Comparison of ENCODE assay signal across 19 cellular contexts in the genomic region with DNA sequence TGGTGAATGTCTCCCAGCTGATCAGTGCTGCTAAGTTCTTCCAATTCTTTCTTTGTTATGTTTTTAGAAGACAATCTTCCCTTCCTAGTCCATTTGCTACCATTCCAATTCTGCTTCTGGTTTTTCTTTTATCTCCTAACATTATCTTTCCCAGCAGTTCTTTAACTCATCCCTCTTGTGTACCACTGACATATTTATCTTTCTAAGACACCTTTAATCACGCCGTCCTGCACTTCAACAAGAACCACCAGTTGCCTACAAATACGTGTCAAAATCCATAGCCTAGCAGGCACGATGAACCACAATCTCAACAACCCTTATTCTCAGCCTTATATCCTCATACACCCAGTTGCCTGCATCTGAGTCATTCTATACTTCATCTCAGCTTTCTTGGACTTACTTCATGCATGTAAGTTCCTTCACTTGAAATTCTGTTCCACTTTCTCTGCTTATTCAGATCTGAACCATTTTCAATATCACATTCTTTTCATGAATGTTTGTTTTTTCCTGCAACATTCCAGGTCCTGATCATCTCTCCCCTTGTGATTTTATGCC. TPM values are rescaled to one million over a fixed set of nuclear protein-coding genes. Genes with fewer than 3 reads are reported as not detected.
DNase-seq lines count a peak whose midpoint lies in the region; ATAC-seq, FAIRE-seq and TF ChIP-seq lines count a peak whose summit lies in the region.
"Had no signal": no experiment of that assay in that cellular context is flagged by ENCODE, and none has a peak within 500 bp of the region (broad histone marks: within the 10 kb centered on the region; RNA-seq: fewer than 3 reads in every experiment).

No MANE protein-coding gene starts in this region.

- H4K20me1 ChIP-seq in GM23338 (replicated peaks; ENCODE audit: insufficient read depth), result no peaks in the 10 kb centered on the region

- no peak for TF ChIP-seq CTCF in GM23338 (conservative IDR thresholded peaks at IDR 0.05; ENCODE audit: low read depth in 2 of 2)
- no peak for TF ChIP-seq CTCF in bronchial epithelial cell (IDR thresholded peaks at IDR 0.05; ENCODE audit: insufficient read depth, low read length, severe bottlenecking)

- H3F3A ChIP-seq in GM23338 (replicated peaks; ENCODE audit: low read depth), result no peaks in the 10 kb centered on the region

- no peak overlapping the region for H3K4me2 ChIP-seq in GM23338

- no peak overlapping the region for H3K27ac Mint-ChIP-seq in GM23338
- H3K27ac Mint-ChIP-seq in stimulated activated effector memory CD8-positive, alpha-beta T cell treated with anti-CD3 and anti-CD28 coated beads, Interleukin-12 subunit alpha, Interleukin-12 subunit beta, amount 100 ng/mL, for 72 hours, result no peak overlapping the region
- no peak overlapping the region for H3K27ac Mint-ChIP-seq in stimulated activated memory B cell treated with anti-CD40 and anti-IgM and Interleukin-4, amounts not matched to agents 10 μg/mL and 1 μg/mL and 100 μg/mL, for 72 hours
- H3K27ac Mint-ChIP-seq: B cell; CD4-positive, alpha-beta T cell; HFFc6 had no signal

- no peaks in the 10 kb centered on the region for H3K27me3 Mint-ChIP-seq in GM23338 (ENCODE audit: insufficient read depth, low read depth, poor library complexity)
- no peaks in the 10 kb centered on the region for H3K27me3 Mint-ChIP-seq in stimulated activated memory B cell treated with anti-CD40 and anti-IgM and Interleukin-4, amounts not matched to agents 10 μg/mL and 1 μg/mL and 100 μg/mL, for 72 hours
- H3K27me3 Mint-ChIP-seq: CD4-positive, alpha-beta T cell had no signal

- H3K9me2 ChIP-seq in GM23338 (ENCODE audit: insufficient read depth), result no peaks in the 10 kb centered on the region

- no peak overlapping the region for H3K4me3 Mint-ChIP-seq in GM23338
- no peak overlapping the region for H3K4me3 Mint-ChIP-seq in stimulated activated effector memory CD8-positive, alpha-beta T cell treated with anti-CD3 and anti-CD28 coated beads, Interleukin-12 subunit alpha, Interleukin-12 subunit beta, amount 100 ng/mL, for 72 hours
- no peak overlapping the region for H3K4me3 Mint-ChIP-seq in stimulated activated memory B cell treated with anti-CD40 and anti-IgM and Interleukin-4, amounts not matched to agents 10 μg/mL and 1 μg/mL and 100 μg/mL, for 72 hours
- H3K4me3 Mint-ChIP-seq: B cell; CD4-positive, alpha-beta T cell; HFFc6 had no signal

- H3K9me3 Mint-ChIP-seq in GM23338, result no peaks in the 10 kb centered on the region
- H3K9me3 Mint-ChIP-seq in stimulated activated effector memory CD8-positive, alpha-beta T cell treated with anti-CD3 and anti-CD28 coated beads, Interleukin-12 subunit alpha, Interleukin-12 subunit beta, amount 100 ng/mL, for 72 hours, result no peaks in the 10 kb centered on the region
- peaks cover 9% of the 10 kb centered on the region for H3K9me3 Mint-ChIP-seq in stimulated activated memory B cell treated with anti-CD40 and anti-IgM and Interleukin-4, amounts not matched to agents 10 μg/mL and 1 μg/mL and 100 μg/mL, for 72 hours
- H3K9me3 Mint-ChIP-seq: CD4-positive, alpha-beta T cell; HFFc6 had no signal

- no peaks in the 10 kb centered on the region for H3K4me1 ChIP-seq in GM23338 (ENCODE audit: insufficient read depth)
- H3K4me1 ChIP-seq: HAP-1 had no signal

- no peak for DNase-seq in GM23338 (ENCODE audit: low spot score)
- peak; percentile 52 for DNase-seq in SK-N-DZ (ENCODE audit: low spot score)
- peak; percentile 8 for DNase-seq in bronchial epithelial cell (ENCODE audit: low read depth)
- DNase-seq in stimulated activated effector memory CD8-positive, alpha-beta T cell treated with anti-CD3 and anti-CD28 coated beads, Interleukin-12 subunit alpha, Interleukin-12 subunit beta, amount 100 ng/mL, for 72 hours (ENCODE audit: low spot score in 2 of 2), result no peak
- DNase-seq: C1 segment of cervical spinal cord; Calu3; CD4-positive, alpha-beta T cell; DMS79; HFFc6 had no signal

- no peak for FAIRE-seq in bronchial epithelial cell (lab: Jason Lieb, UNC)
- FAIRE-seq: GM12878, H1 had no signal

- H3K79me2 ChIP-seq in GM23338 (replicated peaks; ENCODE audit: insufficient read depth), result no peaks in the 10 kb centered on the region

- H3K27me3 ChIP-seq in GM23338 (ENCODE audit: insufficient read depth), result no peaks in the 10 kb centered on the region
- H3K27me3 ChIP-seq in bronchial epithelial cell (ENCODE audit: control insufficient read depth, insufficient read depth, low read length), result no peaks in the 10 kb centered on the region

- H3K36me3 ChIP-seq in GM23338 (ENCODE audit: insufficient read depth) (no peaks in the 10 kb centered on the region), bronchial epithelial cell (ENCODE audit: control insufficient read depth, insufficient read depth, low read length) (no peaks in the 10 kb centered on the region)
- H3K36me3 ChIP-seq: HAP-1 had no signal

- no peak overlapping the region for H3K27ac ChIP-seq in GM23338 (ENCODE audit: low read depth)
- H3K27ac ChIP-seq: HL-60 had no signal

- H2AFZ ChIP-seq in GM23338, result peak overlapping the region; percentile 2; the same call in 1 of the 2 replicates

- H3K4me3 ChIP-seq in GM23338, result no peak overlapping the region
- no peak overlapping the region for H3K4me3 ChIP-seq in bronchial epithelial cell (ENCODE audit: low read depth, low read length)
- H3K4me3 ChIP-seq: GM12878, HAP-1 had no signal

- H3K36me3 Mint-ChIP-seq in GM23338 (ENCODE audit: low read depth), result no peaks in the 10 kb centered on the region
- no peaks in the 10 kb centered on the region for H3K36me3 Mint-ChIP-seq in stimulated activated effector memory CD8-positive, alpha-beta T cell treated with anti-CD3 and anti-CD28 coated beads, Interleukin-12 subunit alpha, Interleukin-12 subunit beta, amount 100 ng/mL, for 72 hours
- H3K36me3 Mint-ChIP-seq in stimulated activated memory B cell treated with anti-CD40 and anti-IgM and Interleukin-4, amounts not matched to agents 10 μg/mL and 1 μg/mL and 100 μg/mL, for 72 hours, result no peaks in the 10 kb centered on the region

- ATAC-seq in GM23338 (no peak), GM19395 (IDR thresholded peaks at IDR 0.05; ENCODE audit: unreplicated experiment) (no peak), HG03457 (IDR thresholded peaks at IDR 0.05; ENCODE audit: unreplicated experiment) (no peak)
- ATAC-seq in stimulated activated effector memory CD8-positive, alpha-beta T cell treated with anti-CD3 and anti-CD28 coated beads, Interleukin-12 subunit alpha, Interleukin-12 subunit beta, amount 100 ng/mL, for 72 hours, result peak; percentile 43
- no peak for ATAC-seq in stimulated activated memory B cell treated with anti-CD40 and anti-IgM and Interleukin-4, amounts not matched to agents 10 μg/mL and 1 μg/mL and 100 μg/mL, for 72 hours
- ATAC-seq: GM12878 had no signal

- no peaks in the 10 kb centered on the region for H3K4me1 Mint-ChIP-seq in GM23338
- H3K4me1 Mint-ChIP-seq in stimulated activated effector memory CD8-positive, alpha-beta T cell treated with anti-CD3 and anti-CD28 coated beads, Interleukin-12 subunit alpha, Interleukin-12 subunit beta, amount 100 ng/mL, for 72 hours, result no peaks in the 10 kb centered on the region
- H3K4me1 Mint-ChIP-seq in stimulated activated memory B cell treated with anti-CD40 and anti-IgM and Interleukin-4, amounts not matched to agents 10 μg/mL and 1 μg/mL and 100 μg/mL, for 72 hours, result no peaks in the 10 kb centered on the region
- H3K4me1 Mint-ChIP-seq: B cell had no signal

TF ChIP-seq in GM23338, 12 proteins besides CTCF, POLR2A, EP300 and RAD21 (continues in another document):
- TF ChIP-seq CREB1 (CRISPR knock-in tag; IDR thresholded peaks at IDR 0.05; ENCODE audit: low read depth), result no peak
- TF ChIP-seq ZNF331 (CRISPR knock-in tag; IDR thresholded peaks at IDR 0.05; ENCODE audit: low read depth), result no peak
- no peak for TF ChIP-seq REST (IDR thresholded peaks at IDR 0.05; ENCODE audit: unreplicated experiment)
- no peak for TF ChIP-seq ZNF114 (CRISPR knock-in tag; IDR thresholded peaks at IDR 0.05)
- no peak for TF ChIP-seq STAT1 (IDR thresholded peaks at IDR 0.05; ENCODE audit: unreplicated experiment)
- TF ChIP-seq JUNB (IDR thresholded peaks at IDR 0.05; ENCODE audit: unreplicated experiment), result no peak
- no peak for TF ChIP-seq NANOG (IDR thresholded peaks at IDR 0.05; ENCODE audit: borderline replicate concordance)
- TF ChIP-seq POLR2AphosphoS5 (IDR thresholded peaks at IDR 0.05; ENCODE audit: low read depth), result no peak

RNA-seq across cellular contexts. Expression of gene ST8SIA1, which starts 16.4 kb away (rescaled TPM):
- total RNA-seq in GM23338 (2014; rRNA removed; shearing (Covaris generic)), result 4.2 and 5.1 TPM in 2 replicates
- 2.1 and 2.5 TPM in 2 replicates for polyA plus RNA-seq in GM23338 (2016; fragmentation: Nextera tagmentation; extraction: Ambion mirVana)
- 46.8 and 53.2 TPM in 2 replicates for polyA plus RNA-seq in SK-N-DZ (2014; cell fraction: cytosol; rRNA removed)
- 79.5 and 84.9 TPM in 2 replicates for polyA plus RNA-seq in SK-N-DZ (2014; cell fraction: nucleus; rRNA removed)
- total RNA-seq in bronchial epithelial cell, result under 0.01 and 0.13 TPM in 2 replicates
- total RNA-seq: A172, Calu3, G401, HFFc6 had no signal

Comparison
In these comparisons a context has a peak if more than half of its experiments do, and no peak if none do; other contexts are left out.
1. DNase-seq: peak in SK-N-DZ (single experiment) and bronchial epithelial cell (single experiment); none in GM23338 (single experiment) and stimulated activated effector memory CD8-positive, alpha-beta T cell treated with anti-CD3 and anti-CD28 coated beads, Interleukin-12 subunit alpha, Interleukin-12 subunit beta, amount 100 ng/mL, for 72 hours (0 of 2).